20 cellular contexts compared by ENCODE assay signal in genomic region chr11:123392813-123393212, GRCh38. TPM values are rescaled to one million over a fixed set of nuclear protein-coding genes. Genes with fewer than 3 reads are reported as not detected.
DNase-seq lines count a peak whose midpoint lies in the region; ATAC-seq, FAIRE-seq and TF ChIP-seq lines count a peak whose summit lies in the region.
"Had no signal": no experiment of that assay in that cellular context is flagged by ENCODE, and none has a peak within 500 bp of the region (broad histone marks: within the 10 kb centered on the region; RNA-seq: fewer than 3 reads in every experiment).

No MANE protein-coding gene starts in this region.

- DNase-seq in GM12865 (ENCODE audit: low read depth): peak; percentile 58
- no peak for DNase-seq in GM18507 (ENCODE audit: extremely low spot score, insufficient read length, low read depth)
- no peak for DNase-seq in activated T-helper 1 cell treated with anti-CD3 and anti-CD28 coated beads, Interleukin-12 subunit alpha, Interleukin-12 subunit beta, Interleukin-2, Interleukin-4 antibody, amounts not matched to agents 30 ng/mL and 10 ng/mL and 1 ng/mL, durations not matched to agents 14 hours and 24 hours and 36 hours (ENCODE audit: low spot score)
- no peak for DNase-seq in kidney tubule cell (ENCODE audit: low spot score)
- DNase-seq in activated CD4-positive, CD25-positive, alpha-beta regulatory T cell treated with anti-CD3 and anti-CD28 coated beads, Interleukin-2, amount 50 U/mL, for 72 hours: no peak
- DNase-seq in NCI-H226: no peak
- no peak for DNase-seq in H4 (ENCODE audit: low spot score)
- DNase-seq: COR-L47, GF-D8, GM23248, KG1, NCI-H1092, NCI-H146, NCI-H2081 treated with DMSO at 0.1 percent for 48 hours, NCI-H524, SW 1271 had no signal

- ATAC-seq in GM21619 (IDR thresholded peaks at IDR 0.05; ENCODE audit: unreplicated experiment): peak; percentile 56
- ATAC-seq: HepG2, Panc1 had no signal

- peak; percentile 24 for FAIRE-seq in GM18507 (lab: Jason Lieb, UNC)
- FAIRE-seq: HepG2 had no signal

- peak overlapping the region; percentile 45 for H3K27ac Mint-ChIP-seq in activated T-helper 1 cell treated with anti-CD3 and anti-CD28 coated beads, Interleukin-12 subunit alpha, Interleukin-12 subunit beta, Interleukin-2, Interleukin-4 antibody, amounts not matched to agents 30 ng/mL and 10 ng/mL and 1 ng/mL, durations not matched to agents 14 hours and 24 hours and 36 hours
- H3K27ac Mint-ChIP-seq: CD14-positive monocyte had no signal

- H3K27me3 Mint-ChIP-seq in activated T-helper 1 cell treated with anti-CD3 and anti-CD28 coated beads, Interleukin-12 subunit alpha, Interleukin-12 subunit beta, Interleukin-2, Interleukin-4 antibody, amounts not matched to agents 30 ng/mL and 10 ng/mL and 1 ng/mL, durations not matched to agents 14 hours and 24 hours and 36 hours (ENCODE audit: insufficient read depth): no peaks in the 10 kb centered on the region

- H3K4me1 Mint-ChIP-seq in activated T-helper 1 cell treated with anti-CD3 and anti-CD28 coated beads, Interleukin-12 subunit alpha, Interleukin-12 subunit beta, Interleukin-2, Interleukin-4 antibody, amounts not matched to agents 30 ng/mL and 10 ng/mL and 1 ng/mL, durations not matched to agents 14 hours and 24 hours and 36 hours (ENCODE audit: low read depth): peaks cover 72% of the 10 kb centered on the region
- H3K4me1 Mint-ChIP-seq: CD14-positive monocyte had no signal

- H3K9me3 Mint-ChIP-seq in activated T-helper 1 cell treated with anti-CD3 and anti-CD28 coated beads, Interleukin-12 subunit alpha, Interleukin-12 subunit beta, Interleukin-2, Interleukin-4 antibody, amounts not matched to agents 30 ng/mL and 10 ng/mL and 1 ng/mL, durations not matched to agents 14 hours and 24 hours and 36 hours: peaks cover 3% of the 10 kb centered on the region

- H3K4me3 ChIP-seq in GM12865 (ENCODE audit: low read depth, low read length): no peak overlapping the region
- H3K4me3 ChIP-seq: GM23248 had no signal

- no peak for TF ChIP-seq CTCF in GM12865 (IDR thresholded peaks at IDR 0.05; ENCODE audit: insufficient read depth, low read depth, low read length, missing control alignments)

- H3K4me3 Mint-ChIP-seq in activated T-helper 1 cell treated with anti-CD3 and anti-CD28 coated beads, Interleukin-12 subunit alpha, Interleukin-12 subunit beta, Interleukin-2, Interleukin-4 antibody, amounts not matched to agents 30 ng/mL and 10 ng/mL and 1 ng/mL, durations not matched to agents 14 hours and 24 hours and 36 hours: peak overlapping the region; percentile 8
- H3K4me3 Mint-ChIP-seq: CD14-positive monocyte had no signal

- intact Hi-C loops in activated T-helper 1 cell treated with anti-CD3 and anti-CD28 coated beads, Interleukin-12 subunit alpha, Interleukin-12 subunit beta, Interleukin-2, Interleukin-4 antibody, amounts not matched to agents 30 ng/mL and 10 ng/mL and 1 ng/mL, durations not matched to agents 14 hours and 24 hours and 36 hours (cut with micrococcal nuclease): loop anchor here (1.0 to 2.0 kb wide), 3 partner anchors 11 to 14 kb away; no protein-coding TSS in a partner anchor

- H3K36me3 Mint-ChIP-seq in activated T-helper 1 cell treated with anti-CD3 and anti-CD28 coated beads, Interleukin-12 subunit alpha, Interleukin-12 subunit beta, Interleukin-2, Interleukin-4 antibody, amounts not matched to agents 30 ng/mL and 10 ng/mL and 1 ng/mL, durations not matched to agents 14 hours and 24 hours and 36 hours (ENCODE audit: low read depth): peaks cover 39% of the 10 kb centered on the region
- H3K36me3 Mint-ChIP-seq: CD14-positive monocyte had no signal

RNA-seq across cellular contexts. Expression of gene GRAMD1B, which starts 37.3 kb away (rescaled TPM):
- total RNA-seq in activated T-helper 1 cell treated with anti-CD3 and anti-CD28 coated beads, Interleukin-12 subunit alpha, Interleukin-12 subunit beta, Interleukin-2, Interleukin-4 antibody, amounts not matched to agents 30 ng/mL and 10 ng/mL and 1 ng/mL, durations not matched to agents 14 hours and 24 hours and 36 hours: 154 and 155 TPM in 2 replicates
- total RNA-seq in H4 (2014; rRNA removed; shearing (Covaris generic)): 11.0 and 14.9 TPM in 2 replicates
- total RNA-seq: HepG2 had no signal
